1 cellular context compared by ENCODE assay signal in genomic region chr17:43482103-43483012, GRCh38.
TF ChIP-seq lines count a peak whose summit lies in the region.

No MANE protein-coding gene starts in this region.

TF ChIP-seq in H1, 55 proteins besides CTCF, POLR2A, EP300 and RAD21:
- TF ChIP-seq SIX5 (IDR thresholded peaks at IDR 0.05; ENCODE audit: low read depth, low read length) = no peak
- TF ChIP-seq KDM5A (IDR thresholded peaks at IDR 0.05; ENCODE audit: low read length) = no peak
- no peak for TF ChIP-seq RFX5 (IDR thresholded peaks at IDR 0.05; ENCODE audit: borderline replicate concordance, low read depth, low read length)
- TF ChIP-seq MAFK (IDR thresholded peaks at IDR 0.05; ENCODE audit: low read depth, low read length) = no peak
- no peak for TF ChIP-seq KDM1A (IDR thresholded peaks at IDR 0.05; ENCODE audit: borderline replicate concordance, low read length)
- no peak for TF ChIP-seq CHD7 (IDR thresholded peaks at IDR 0.05; ENCODE audit: insufficient replicate concordance, low read length)
- TF ChIP-seq CHD2 (IDR thresholded peaks at IDR 0.05; ENCODE audit: low read length) = no peak
- no peak for TF ChIP-seq NRF1 (IDR thresholded peaks at IDR 0.05; ENCODE audit: low read depth, low read length)
- no peak for TF ChIP-seq RBBP5 (IDR thresholded peaks at IDR 0.05; ENCODE audit: borderline replicate concordance, low read depth, low read length)
- TF ChIP-seq RNF2 (IDR thresholded peaks at IDR 0.05; ENCODE audit: borderline replicate concordance, low read depth, low read length, missing control alignments, poor library complexity, severe bottlenecking) = no peak
- no peak for TF ChIP-seq CBX8 (IDR thresholded peaks at IDR 0.05; ENCODE audit: borderline replicate concordance, low read depth, low read length)
- TF ChIP-seq KDM4A (IDR thresholded peaks at IDR 0.05; ENCODE audit: low read depth, low read length, severe bottlenecking) = no peak
- no peak for TF ChIP-seq SP4 (IDR thresholded peaks at IDR 0.05; ENCODE audit: low read length)
- no peak for TF ChIP-seq SP1 (IDR thresholded peaks at IDR 0.05; ENCODE audit: low read depth, low read length)
